Comparison of ENCODE assay signal across 8 cellular contexts in the genomic region with DNA sequence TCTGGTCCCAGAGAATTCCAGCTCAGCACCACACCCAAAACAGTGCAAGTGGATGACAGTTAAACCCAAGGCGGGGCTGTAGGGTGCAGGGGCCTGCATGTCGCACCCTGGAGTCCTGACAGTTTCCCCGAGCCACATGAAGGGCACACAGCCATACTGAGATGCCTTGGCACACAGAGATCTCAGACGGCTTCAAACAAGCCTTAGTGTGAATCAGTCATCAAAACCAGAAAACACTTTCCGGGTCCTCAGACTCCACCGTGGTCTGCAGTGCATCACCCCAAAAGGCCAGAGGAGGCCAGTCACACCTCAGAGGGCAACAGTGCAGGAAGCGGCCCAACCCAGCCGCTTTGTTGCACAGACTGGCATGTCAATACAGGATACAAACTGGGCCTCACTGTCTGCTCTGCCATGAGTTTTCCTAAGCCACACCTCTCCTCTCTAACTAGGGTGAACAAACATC.
DNase-seq lines count a peak whose midpoint lies in the region; ATAC-seq and TF ChIP-seq lines count a peak whose summit lies in the region.

No MANE protein-coding gene starts in this region.

- TF ChIP-seq CTCF in type B pancreatic cell (conservative IDR thresholded peaks at IDR 0.05), result peak; percentile 18

- H3K27ac Mint-ChIP-seq in IgD-negative memory B cell, result peak overlapping the region in 2 of 3 donors; percentile 92 to 94
- H3K27ac Mint-ChIP-seq in activated T-cell treated with anti-CD3 and anti-CD28 coated beads, Interleukin-2, amount 50 U/mL, for 24 hours, result peak overlapping the region; percentile 92
- H3K27ac Mint-ChIP-seq in type B pancreatic cell, result no peak overlapping the region

- H3K27ac ChIP-seq in layer of hippocampus (ENCODE audit: low read depth, low read length), result peak overlapping the region; percentile 9

- H3K27me3 Mint-ChIP-seq in IgD-negative memory B cell (no peaks in the 10 kb centered on the region), type B pancreatic cell (no peaks in the 10 kb centered on the region)
- no peaks in the 10 kb centered on the region for H3K27me3 Mint-ChIP-seq in activated T-cell treated with anti-CD3 and anti-CD28 coated beads, Interleukin-2, amount 50 U/mL, for 24 hours

- H3K36me3 Mint-ChIP-seq in IgD-negative memory B cell, result no peaks in the 10 kb centered on the region
- H3K36me3 Mint-ChIP-seq in activated T-cell treated with anti-CD3 and anti-CD28 coated beads, Interleukin-2, amount 50 U/mL, for 24 hours (ENCODE audit: low read depth), result peaks cover 4% of the 10 kb centered on the region
- no peaks in the 10 kb centered on the region for H3K36me3 Mint-ChIP-seq in type B pancreatic cell

- ATAC-seq in GM19351 (IDR thresholded peaks at IDR 0.05; ENCODE audit: unreplicated experiment), result peak; percentile 22

- H3K27me3 ChIP-seq in layer of hippocampus (ENCODE audit: control insufficient read depth, insufficient read depth, low read length), result no peaks in the 10 kb centered on the region

- H3K4me1 Mint-ChIP-seq in IgD-negative memory B cell, result peaks cover 52 to 56% (median 55%) of the 10 kb centered on the region in 3 donors
- H3K4me1 Mint-ChIP-seq in activated T-cell treated with anti-CD3 and anti-CD28 coated beads, Interleukin-2, amount 50 U/mL, for 24 hours (ENCODE audit: low read depth), result peaks cover 75% of the 10 kb centered on the region
- peaks cover 3% of the 10 kb centered on the region for H3K4me1 Mint-ChIP-seq in type B pancreatic cell (ENCODE audit: unreplicated experiment)

- DNase-seq in A172 (ENCODE audit: low spot score), result peak; percentile 11
- peak; percentile 71 for DNase-seq in activated T-cell treated with anti-CD3 and anti-CD28 coated beads, Interleukin-2, amount 50 U/mL, for 24 hours
- no peak for DNase-seq in type B pancreatic cell (ENCODE audit: extremely low spot score, unreplicated experiment)
- DNase-seq in EL, result no peak
- no peak for DNase-seq in H4 (ENCODE audit: low spot score)

- H3K9me3 Mint-ChIP-seq in IgD-negative memory B cell (peaks cover 0 to 7% (median 5%) of the 10 kb centered on the region in 3 donors), type B pancreatic cell (no peaks in the 10 kb centered on the region)
- peaks cover 6% of the 10 kb centered on the region for H3K9me3 Mint-ChIP-seq in activated T-cell treated with anti-CD3 and anti-CD28 coated beads, Interleukin-2, amount 50 U/mL, for 24 hours

- peak overlapping the region in 2 of 4 donors; percentile 59 to 90 for H3K4me3 Mint-ChIP-seq in IgD-negative memory B cell
- H3K4me3 Mint-ChIP-seq in activated T-cell treated with anti-CD3 and anti-CD28 coated beads, Interleukin-2, amount 50 U/mL, for 24 hours, result peak overlapping the region; percentile 62
- H3K4me3 Mint-ChIP-seq in type B pancreatic cell, result no peak overlapping the region

Comparison
In these comparisons a context has a peak if more than half of its experiments do, and no peak if none do; other contexts are left out.
1. DNase-seq: peak in A172 (single experiment) and activated T-cell treated with anti-CD3 and anti-CD28 coated beads, Interleukin-2, amount 50 U/mL, for 24 hours (single experiment); none in type B pancreatic cell (single experiment), EL (single experiment) and H4 (single experiment).